17 cellular contexts compared by ENCODE assay signal in genomic region chr3:49427581-49427980, GRCh38. TPM values are rescaled to one million over a fixed set of nuclear protein-coding genes. Genes with fewer than 3 reads are reported as not detected.
DNase-seq lines count a peak whose midpoint lies in the region; ATAC-seq and TF ChIP-seq lines count a peak whose summit lies in the region.
"Had no signal": no experiment of that assay in that cellular context is flagged by ENCODE, and none has a peak within 500 bp of the region (broad histone marks: within the 10 kb centered on the region; RNA-seq: fewer than 3 reads in every experiment).

No MANE protein-coding gene starts in this region.

- DNase-seq in stimulated activated naive CD8-positive, alpha-beta T cell treated with anti-CD3 and anti-CD28 coated beads, Interleukin-15, Interleukin-2, amounts not matched to agents 100 U/mL and 50 U/mL, for 24 hours = no peak
- DNase-seq in activated CD4-positive, alpha-beta memory T cell treated with anti-CD3 and anti-CD28 coated beads, Interleukin-2, amount 10 ng/mL, durations not matched to agents 7 days and 5 days = no peak
- DNase-seq in immature natural killer cell (no peak), lower leg skin (ENCODE audit: low spot score in 2 of 2) (no peak), NCI-H1092 (lab: John Stamatoyannopoulos, UW) (no peak), Right ventricle myocardium inferior (ENCODE audit: missing footprints) (no peak), SJCRH30 (no peak)
- DNase-seq: BE2C; caudate nucleus; EL; head of caudate nucleus; mucosa of descending colon; NCI-H1048; retina; stimulated activated CD4-positive, alpha-beta T cell treated with anti-CD3 and anti-CD28 coated beads, Interleukin-2, amount 100 ng/mL, for 24 hours; upper lobe of right lung had no signal

- POLR2A ChIA-PET in activated CD4-positive, alpha-beta memory T cell treated with anti-CD3 and anti-CD28 coated beads, Interleukin-2, amount 10 ng/mL, durations not matched to agents 7 days and 5 days (lab: Charles Lee) = interaction anchor here (3.9 to 5.5 kb wide), 2 partner anchors 11 to 15 kb away, joined by 51 to 79 read pairs; partner anchors contain the start of genes RHOA and TCTA

- no peak for ATAC-seq in stimulated activated naive CD8-positive, alpha-beta T cell treated with anti-CD3 and anti-CD28 coated beads, Interleukin-15, Interleukin-2, amounts not matched to agents 100 U/mL and 50 U/mL, for 24 hours
- ATAC-seq in Right ventricle myocardium inferior = no peak
- ATAC-seq: mucosa of descending colon, upper lobe of right lung had no signal

- no peaks in the 10 kb centered on the region for H3K9me3 ChIP-seq in SJCRH30 (replicated peaks)
- H3K9me3 ChIP-seq: BE2C, mucosa of descending colon, upper lobe of right lung had no signal

- no peak overlapping the region for H3K27ac ChIP-seq in SJCRH30
- H3K27ac ChIP-seq: upper lobe of right lung had no signal

- TF ChIP-seq CTCF in lower leg skin (IDR thresholded peaks at IDR 0.05) = no peak

- no peak for TF ChIP-seq POLR2A in lower leg skin (IDR thresholded peaks at IDR 0.05)

- 81 to 92% methylated on average over 2 of the region's 2 CpGs for WGBS in lower leg skin, 2 donors

- intact Hi-C loops in lower leg skin (cut with DNase I; ENCODE audit: low total_unique reads) (no loop called here), Right ventricle myocardium inferior (cut with DNase I) (loop anchor here (10.0 kb wide), 1 partner anchor 403 kb away; the partner anchor contains the start of genes IMPDH2 and NDUFAF3)

- peaks cover 10% of the 10 kb centered on the region for H3K4me1 Mint-ChIP-seq in stimulated activated naive CD8-positive, alpha-beta T cell treated with anti-CD3 and anti-CD28 coated beads, Interleukin-15, Interleukin-2, amounts not matched to agents 100 ng/mL and 50 ng/mL, for 24 hours (ENCODE audit: low read depth)
- peaks cover 45% of the 10 kb centered on the region for H3K4me1 Mint-ChIP-seq in activated CD4-positive, alpha-beta memory T cell treated with anti-CD3 and anti-CD28 coated beads, Interleukin-2, amount 10 ng/mL, durations not matched to agents 7 days and 5 days
- peaks cover 31 to 40% of the 10 kb centered on the region in 2 donors for H3K4me1 Mint-ChIP-seq in immature natural killer cell

- H3K36me3 ChIP-seq in SJCRH30 = no peaks in the 10 kb centered on the region
- H3K36me3 ChIP-seq: BE2C had no signal

- no peaks in the 10 kb centered on the region for H3K9me3 Mint-ChIP-seq in stimulated activated naive CD8-positive, alpha-beta T cell treated with anti-CD3 and anti-CD28 coated beads, Interleukin-15, Interleukin-2, amounts not matched to agents 100 ng/mL and 50 ng/mL, for 24 hours
- no peaks in the 10 kb centered on the region for H3K9me3 Mint-ChIP-seq in activated CD4-positive, alpha-beta memory T cell treated with anti-CD3 and anti-CD28 coated beads, Interleukin-2, amount 10 ng/mL, durations not matched to agents 7 days and 5 days
- H3K9me3 Mint-ChIP-seq in immature natural killer cell = no peaks in the 10 kb centered on the region

- H3K27me3 ChIP-seq in SJCRH30 = no peaks in the 10 kb centered on the region
- H3K27me3 ChIP-seq: BE2C, upper lobe of right lung had no signal

- peak overlapping the region; percentile 88 for H3K4me3 Mint-ChIP-seq in stimulated activated naive CD8-positive, alpha-beta T cell treated with anti-CD3 and anti-CD28 coated beads, Interleukin-15, Interleukin-2, amounts not matched to agents 100 ng/mL and 50 ng/mL, for 24 hours
- H3K4me3 Mint-ChIP-seq in activated CD4-positive, alpha-beta memory T cell treated with anti-CD3 and anti-CD28 coated beads, Interleukin-2, amount 10 ng/mL, durations not matched to agents 7 days and 5 days = peak overlapping the region; percentile 82
- peak overlapping the region; percentile 68 to 98 (median 77) for H3K4me3 Mint-ChIP-seq in immature natural killer cell

- H3K4me3 ChIP-seq in lower leg skin (ENCODE audit: low read depth, poor library complexity, severe bottlenecking) (no peak overlapping the region), SJCRH30 (no peak overlapping the region)
- H3K4me3 ChIP-seq: mucosa of descending colon, upper lobe of right lung had no signal

- peaks cover 11% of the 10 kb centered on the region for H3K36me3 Mint-ChIP-seq in stimulated activated naive CD8-positive, alpha-beta T cell treated with anti-CD3 and anti-CD28 coated beads, Interleukin-15, Interleukin-2, amounts not matched to agents 100 ng/mL and 50 ng/mL, for 24 hours (ENCODE audit: low read depth)
- H3K36me3 Mint-ChIP-seq in activated CD4-positive, alpha-beta memory T cell treated with anti-CD3 and anti-CD28 coated beads, Interleukin-2, amount 10 ng/mL, durations not matched to agents 7 days and 5 days (ENCODE audit: low read depth) = peaks cover 30% of the 10 kb centered on the region
- H3K36me3 Mint-ChIP-seq in immature natural killer cell = peaks cover 0 to 5% (median 4%) of the 10 kb centered on the region in 3 donors

- CTCF ChIA-PET in activated CD4-positive, alpha-beta memory T cell treated with anti-CD3 and anti-CD28 coated beads, Interleukin-2, amount 10 ng/mL, durations not matched to agents 7 days and 5 days (lab: Charles Lee) = interaction anchor here (0.7 to 3.7 kb wide), 3 partner anchors 11 to 271 kb away, joined by 3 to 28 read pairs (median 10); partner anchors contain the start of gene TCTA

- H3K27me3 Mint-ChIP-seq in stimulated activated naive CD8-positive, alpha-beta T cell treated with anti-CD3 and anti-CD28 coated beads, Interleukin-15, Interleukin-2, amounts not matched to agents 100 ng/mL and 50 ng/mL, for 24 hours = no peaks in the 10 kb centered on the region
- H3K27me3 Mint-ChIP-seq in activated CD4-positive, alpha-beta memory T cell treated with anti-CD3 and anti-CD28 coated beads, Interleukin-2, amount 10 ng/mL, durations not matched to agents 7 days and 5 days = no peaks in the 10 kb centered on the region
- H3K27me3 Mint-ChIP-seq in immature natural killer cell (ENCODE audit: low read depth in 3 of 3) = peaks cover 0 to 9% (median 4%) of the 10 kb centered on the region in 3 donors

- H3K4me1 ChIP-seq in SJCRH30 = no peaks in the 10 kb centered on the region
- H3K4me1 ChIP-seq: BE2C had no signal

- H3K27ac Mint-ChIP-seq in stimulated activated naive CD8-positive, alpha-beta T cell treated with anti-CD3 and anti-CD28 coated beads, Interleukin-15, Interleukin-2, amounts not matched to agents 100 ng/mL and 50 ng/mL, for 24 hours = no peak overlapping the region
- no peak overlapping the region for H3K27ac Mint-ChIP-seq in activated CD4-positive, alpha-beta memory T cell treated with anti-CD3 and anti-CD28 coated beads, Interleukin-2, amount 10 ng/mL, durations not matched to agents 7 days and 5 days
- peak overlapping the region in 1 of 6 donors; percentile 72 for H3K27ac Mint-ChIP-seq in immature natural killer cell

RNA-seq across cellular contexts. Expression of gene NICN1, which starts 1.5 kb away (rescaled TPM):
- 10 to 100 TPM; 23.8 to 25.5 TPM for total RNA-seq in activated CD4-positive, alpha-beta memory T cell treated with anti-CD3 and anti-CD28 coated beads, Interleukin-2, amount 10 ng/mL, durations not matched to agents 7 days and 5 days
- polyA plus RNA-seq in immature natural killer cell = 10 to 100 TPM in 1 of 3 donors, 1 to 10 TPM in 2; 3.2 to 11.9 (median 4.2) TPM
- total RNA-seq in lower leg skin (1 to 10 TPM; 3.4 to 6.7 (median 5.9) TPM), Right ventricle myocardium inferior (15.5 TPM)
- 2.4 and 2.6 TPM in 2 replicates for total RNA-seq in SJCRH30 (2014; rRNA removed; shearing (Covaris generic))

RNA-seq across cellular contexts. Expression of gene AMT, which starts 5.3 kb away (rescaled TPM):
- 1 to 10 TPM; 3.5 to 5.2 TPM for total RNA-seq in activated CD4-positive, alpha-beta memory T cell treated with anti-CD3 and anti-CD28 coated beads, Interleukin-2, amount 10 ng/mL, durations not matched to agents 7 days and 5 days
- 1 to 10 TPM; 2.9 to 8.2 (median 4.8) TPM for polyA plus RNA-seq in immature natural killer cell
- total RNA-seq in lower leg skin = 1 to 10 TPM; 1.8 to 9.3 (median 5.4) TPM
- 20.5 TPM for total RNA-seq in Right ventricle myocardium inferior
- total RNA-seq in SJCRH30 (2014; rRNA removed; shearing (Covaris generic)) = 0.26 TPM in 1 of 2 replicates, not detected in the other

RNA-seq across cellular contexts. Expression of gene TCTA, which starts 15.4 kb away (rescaled TPM):
- total RNA-seq in activated CD4-positive, alpha-beta memory T cell treated with anti-CD3 and anti-CD28 coated beads, Interleukin-2, amount 10 ng/mL, durations not matched to agents 7 days and 5 days = 10 to 100 TPM; 19.7 to 22.4 TPM
- 10 to 100 TPM; 57.3 to 86.2 (median 62.6) TPM for polyA plus RNA-seq in immature natural killer cell
- total RNA-seq in lower leg skin = 10 to 100 TPM in 3 of 4 donors, 1 to 10 TPM in 1; 6.6 to 26.4 (median 14.1) TPM
- 17.1 TPM for total RNA-seq in Right ventricle myocardium inferior
- 12.8 and 13.1 TPM in 2 replicates for total RNA-seq in SJCRH30 (2014; rRNA removed; shearing (Covaris generic))

RNA-seq across cellular contexts. Expression of gene RHOA, which starts 15.8 kb away (rescaled TPM):
- 100 to 1,000 TPM; 504 to 505 TPM for total RNA-seq in activated CD4-positive, alpha-beta memory T cell treated with anti-CD3 and anti-CD28 coated beads, Interleukin-2, amount 10 ng/mL, durations not matched to agents 7 days and 5 days
- polyA plus RNA-seq in immature natural killer cell = 1,000 to 10,000 TPM in 1 of 3 donors, 100 to 1,000 TPM in 2; 863 to 1,056 (median 891) TPM
- total RNA-seq in lower leg skin (100 to 1,000 TPM; 266 to 511 (median 312) TPM), Right ventricle myocardium inferior (285 TPM)
- total RNA-seq in SJCRH30 (2014; rRNA removed; shearing (Covaris generic)) = 321 and 323 TPM in 2 replicates

RNA-seq across cellular contexts. Expression of gene DAG1, which starts 42.5 kb away (rescaled TPM):
- 10 to 100 TPM; 13.8 to 16.5 TPM for total RNA-seq in activated CD4-positive, alpha-beta memory T cell treated with anti-CD3 and anti-CD28 coated beads, Interleukin-2, amount 10 ng/mL, durations not matched to agents 7 days and 5 days
- 1 to 10 TPM; 3.2 to 6.0 (median 3.7) TPM for polyA plus RNA-seq in immature natural killer cell
- 10 to 100 TPM; 43.0 to 88.0 (median 65.5) TPM for total RNA-seq in lower leg skin
- 129 TPM for total RNA-seq in Right ventricle myocardium inferior
- total RNA-seq in SJCRH30 (2014; rRNA removed; shearing (Covaris generic)) = 79.5 and 82.8 TPM in 2 replicates
